15 cellular contexts compared by ENCODE assay signal in the genomic region with DNA sequence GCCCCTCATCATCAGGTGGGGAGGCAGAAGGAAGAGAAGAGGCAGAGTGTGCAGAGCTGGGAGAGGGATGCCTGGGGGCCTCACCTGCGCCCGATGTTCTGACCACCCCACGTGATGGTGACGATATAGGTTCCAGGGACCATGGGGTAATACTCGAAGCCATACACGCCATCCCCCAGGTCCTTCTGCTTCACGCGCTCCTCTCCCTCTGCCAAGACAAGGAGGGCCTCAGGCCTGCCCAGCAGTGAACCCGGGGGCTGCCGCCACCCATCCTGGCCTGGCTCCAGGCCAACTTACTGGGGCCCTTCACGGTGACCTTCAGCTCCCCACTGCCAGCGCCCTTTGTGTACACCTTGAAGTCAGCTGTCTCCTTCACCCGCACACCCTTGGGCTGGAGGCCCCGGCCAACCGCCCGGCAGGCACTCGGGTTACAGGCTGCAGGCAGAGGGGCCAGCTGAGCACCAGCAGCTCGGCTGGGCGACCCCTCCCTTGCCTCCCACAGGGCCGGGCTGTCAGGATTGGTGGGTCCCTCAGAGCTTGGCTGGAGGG. TPM values are rescaled to one million over a fixed set of nuclear protein-coding genes. Genes with fewer than 3 reads are reported as not detected.
DNase-seq lines count a peak whose midpoint lies in the region; ATAC-seq and TF ChIP-seq lines count a peak whose summit lies in the region.
"Had no signal": no experiment of that assay in that cellular context is flagged by ENCODE, and none has a peak within 500 bp of the region (broad histone marks: within the 10 kb centered on the region; RNA-seq: fewer than 3 reads in every experiment).

No MANE protein-coding gene starts in this region.

- H3K36me3 ChIP-seq in stomach, result peaks cover 46 to 75% (median 68%) of the 10 kb centered on the region in 4 donors

- no peak for TF ChIP-seq CTCF in stomach (IDR thresholded peaks at IDR 0.05)

- H3K9me3 Mint-ChIP-seq in activated naive CD4-positive, alpha-beta T cell treated with anti-CD3 and anti-CD28 coated beads for 36 hours, result no peaks in the 10 kb centered on the region
- no peaks in the 10 kb centered on the region for H3K9me3 Mint-ChIP-seq in activated naive CD4-positive, alpha-beta T cell treated with anti-CD3 and anti-CD28 coated beads, Interleukin-2, amount 10 ng/mL, durations not matched to agents 7 days and 5 days
- no peaks in the 10 kb centered on the region for H3K9me3 Mint-ChIP-seq in effector memory CD8-positive, alpha-beta T cell

- TF ChIP-seq POLR2A in stomach (IDR thresholded peaks at IDR 0.05), result no peak

- peaks cover 15% of the 10 kb centered on the region for H3K36me3 Mint-ChIP-seq in activated naive CD4-positive, alpha-beta T cell treated with anti-CD3 and anti-CD28 coated beads for 36 hours (ENCODE audit: low read depth)
- peaks cover 21% of the 10 kb centered on the region for H3K36me3 Mint-ChIP-seq in activated naive CD4-positive, alpha-beta T cell treated with anti-CD3 and anti-CD28 coated beads, Interleukin-2, amount 10 ng/mL, durations not matched to agents 7 days and 5 days
- H3K36me3 Mint-ChIP-seq in effector memory CD8-positive, alpha-beta T cell (ENCODE audit: insufficient read depth), result peaks cover 100% of the 10 kb centered on the region

- no peaks in the 10 kb centered on the region for H3K27me3 ChIP-seq in stomach
- H3K27me3 ChIP-seq: spleen, testis had no signal

- H3K9me3 ChIP-seq in stomach, result no peaks in the 10 kb centered on the region
- H3K9me3 ChIP-seq: HAP-1, spleen, testis had no signal

- peaks cover 9% of the 10 kb centered on the region for H3K4me1 Mint-ChIP-seq in activated naive CD4-positive, alpha-beta T cell treated with anti-CD3 and anti-CD28 coated beads for 36 hours (ENCODE audit: low read depth)
- peaks cover 24% of the 10 kb centered on the region for H3K4me1 Mint-ChIP-seq in activated naive CD4-positive, alpha-beta T cell treated with anti-CD3 and anti-CD28 coated beads, Interleukin-2, amount 10 ng/mL, durations not matched to agents 7 days and 5 days
- H3K4me1 Mint-ChIP-seq in effector memory CD8-positive, alpha-beta T cell (ENCODE audit: low read depth in 2 of 2), result peaks cover 6 to 22% of the 10 kb centered on the region in 2 donors

- no peak overlapping the region for H3K4me3 Mint-ChIP-seq in activated naive CD4-positive, alpha-beta T cell treated with anti-CD3 and anti-CD28 coated beads for 36 hours
- H3K4me3 Mint-ChIP-seq in activated naive CD4-positive, alpha-beta T cell treated with anti-CD3 and anti-CD28 coated beads, Interleukin-2, amount 10 ng/mL, durations not matched to agents 7 days and 5 days, result no peak overlapping the region
- peak overlapping the region; percentile 45 to 59 for H3K4me3 Mint-ChIP-seq in effector memory CD8-positive, alpha-beta T cell

- ATAC-seq in effector memory CD8-positive, alpha-beta T cell (replicated peaks), result no peak
- ATAC-seq: activated CD4-positive, CD25-positive, alpha-beta regulatory T cell treated with anti-CD3 and anti-CD28 coated beads, Interleukin-2, amount 50 U/mL, for 24 hours; Panc1 had no signal

- 57 to 77% (median 75%) methylated on average over 7 to 20 of the region's 20 CpGs for WGBS in stomach, 5 donors

- H3K27me3 Mint-ChIP-seq in activated naive CD4-positive, alpha-beta T cell treated with anti-CD3 and anti-CD28 coated beads for 36 hours (ENCODE audit: low read depth), result no peaks in the 10 kb centered on the region
- no peaks in the 10 kb centered on the region for H3K27me3 Mint-ChIP-seq in activated naive CD4-positive, alpha-beta T cell treated with anti-CD3 and anti-CD28 coated beads, Interleukin-2, amount 10 ng/mL, durations not matched to agents 7 days and 5 days
- no peaks in the 10 kb centered on the region for H3K27me3 Mint-ChIP-seq in effector memory CD8-positive, alpha-beta T cell

- intact Hi-C loops in activated naive CD4-positive, alpha-beta T cell treated with anti-CD3 and anti-CD28 coated beads for 36 hours (cut with micrococcal nuclease), result no loop called here
- intact Hi-C loops in stomach (cut with DNase I; ENCODE audit: low total_unique reads), result no loop called here

- TF ChIP-seq EP300 in stomach (IDR thresholded peaks at IDR 0.05), result no peak

- peak overlapping the region; percentile 30 for H3K27ac Mint-ChIP-seq in activated naive CD4-positive, alpha-beta T cell treated with anti-CD3 and anti-CD28 coated beads for 36 hours
- H3K27ac Mint-ChIP-seq in activated naive CD4-positive, alpha-beta T cell treated with anti-CD3 and anti-CD28 coated beads, Interleukin-2, amount 10 ng/mL, durations not matched to agents 7 days and 5 days, result no peak overlapping the region
- peak overlapping the region; percentile 68 to 98 for H3K27ac Mint-ChIP-seq in effector memory CD8-positive, alpha-beta T cell

- no peak overlapping the region for H3K4me3 ChIP-seq in stomach
- H3K4me3 ChIP-seq: HAP-1, spleen, testis had no signal

- CTCF ChIA-PET in activated naive CD4-positive, alpha-beta T cell treated with anti-CD3 and anti-CD28 coated beads for 36 hours (lab: Charles Lee), result no interaction called here
- CTCF ChIA-PET in activated naive CD4-positive, alpha-beta T cell treated with anti-CD3 and anti-CD28 coated beads, Interleukin-2, amount 10 ng/mL, durations not matched to agents 7 days and 5 days (lab: Charles Lee), result no interaction called here

- peaks cover 0 to 38% (median 14%) of the 10 kb centered on the region in 4 donors for H3K4me1 ChIP-seq in stomach

- no peak for DNase-seq in activated naive CD4-positive, alpha-beta T cell treated with anti-CD3 and anti-CD28 coated beads for 36 hours
- no peak for DNase-seq in activated naive CD4-positive, alpha-beta T cell treated with anti-CD3 and anti-CD28 coated beads, Interleukin-2, amount 10 ng/mL, durations not matched to agents 7 days and 5 days
- DNase-seq in effector memory CD8-positive, alpha-beta T cell, result no peak
- DNase-seq in stomach, result no peak
- no peak for DNase-seq in NCI-H187 (lab: John Stamatoyannopoulos, UW)
- DNase-seq in NCI-H128 (lab: John Stamatoyannopoulos, UW; ENCODE audit: unreplicated experiment), result no peak
- DNase-seq: activated T-cell treated with anti-CD3 and anti-CD28 coated beads, Interleukin-2, amount 50 U/mL, for 1 hour; cortex of kidney; NCI-H1694; NCI-H526 treated with DMSO at 0.1 percent for 48 hours; spleen; testis had no signal

- H3K27ac ChIP-seq in stomach, result peak overlapping the region in 3 of 5 donors; percentile 90 to 98 (median 97)
- H3K27ac ChIP-seq: testis had no signal

RNA-seq across cellular contexts. Expression of a gene that starts 9.3 kb away (rescaled TPM):
- 100 to 1,000 TPM; 398 to 404 TPM for total RNA-seq in activated naive CD4-positive, alpha-beta T cell treated with anti-CD3 and anti-CD28 coated beads for 36 hours
- total RNA-seq in stomach, result 1,000 to 10,000 TPM in 4 of 5 donors, 100 to 1,000 TPM in 1; 638 to 3,511 (median 2,572) TPM
- 1,000 to 10,000 TPM in 1 of 3 donors, 100 to 1,000 TPM in 1, 10 to 100 TPM in 1; 89.2 to 1,461 (median 171) TPM for polyA plus RNA-seq in stomach

RNA-seq across cellular contexts. Expression of a gene that starts 14.0 kb away (rescaled TPM):
- total RNA-seq in activated naive CD4-positive, alpha-beta T cell treated with anti-CD3 and anti-CD28 coated beads for 36 hours, result 10 to 100 TPM; 62.7 to 70.0 TPM
- total RNA-seq in stomach, result 100 to 1,000 TPM in 1 of 5 donors, 10 to 100 TPM in 4; 24.2 to 117 (median 38.5) TPM
- polyA plus RNA-seq in stomach, result 100 to 1,000 TPM in 1 of 3 donors, 10 to 100 TPM in 2; 62.9 to 135 (median 97.8) TPM

RNA-seq across cellular contexts. Expression of a gene that starts 33.1 kb away (rescaled TPM):
- total RNA-seq in activated naive CD4-positive, alpha-beta T cell treated with anti-CD3 and anti-CD28 coated beads for 36 hours, result 1,000 to 10,000 TPM; 3,331 to 3,466 TPM
- 1,000 to 10,000 TPM in 4 of 5 donors, 100 to 1,000 TPM in 1; 783 to 3,421 (median 2,020) TPM for total RNA-seq in stomach
- 1,000 to 10,000 TPM; 5,802 to 8,616 (median 6,179) TPM for polyA plus RNA-seq in stomach

RNA-seq across cellular contexts. Expression of a gene that starts 43.9 kb away (rescaled TPM):
- total RNA-seq in activated naive CD4-positive, alpha-beta T cell treated with anti-CD3 and anti-CD28 coated beads for 36 hours, result 1 to 10 TPM; 7.9 to 9.0 TPM
- total RNA-seq in stomach, result 10 to 100 TPM; 12.5 to 48.7 (median 26.3) TPM
- polyA plus RNA-seq in stomach, result 10 to 100 TPM; 15.9 to 18.2 (median 16.0) TPM

RNA-seq across cellular contexts. Expression of a gene that starts 46.2 kb away (rescaled TPM):
- total RNA-seq in activated naive CD4-positive, alpha-beta T cell treated with anti-CD3 and anti-CD28 coated beads for 36 hours, result 10 to 100 TPM; 63.7 to 66.5 TPM
- 100 to 1,000 TPM in 2 of 5 donors, 10 to 100 TPM in 3; 12.7 to 202 (median 84.6) TPM for total RNA-seq in stomach
- polyA plus RNA-seq in stomach, result 10 to 100 TPM; 19.4 to 59.9 (median 21.8) TPM

Comparison
In these comparisons a context has a peak if more than half of its experiments do, and no peak if none do; other contexts are left out.
1. H3K4me3 Mint-ChIP-seq: peak in effector memory CD8-positive, alpha-beta T cell (2 of 2); none in activated naive CD4-positive, alpha-beta T cell treated with anti-CD3 and anti-CD28 coated beads for 36 hours (single experiment) and activated naive CD4-positive, alpha-beta T cell treated with anti-CD3 and anti-CD28 coated beads, Interleukin-2, amount 10 ng/mL, durations not matched to agents 7 days and 5 days (single experiment).